In genomic region chr17:36545093-36545464, GRCh38 we compare ENCODE assay signal across 8 cellular contexts. TPM values are rescaled to one million over a fixed set of nuclear protein-coding genes. Genes with fewer than 3 reads are reported as not detected.
DNase-seq lines count a peak whose midpoint lies in the region; ATAC-seq lines count a peak whose summit lies in the region.

No MANE protein-coding gene starts in this region.

- peak; percentile 47 for ATAC-seq in HG03196 (IDR thresholded peaks at IDR 0.05; ENCODE audit: unreplicated experiment)
- ATAC-seq in activated naive CD8-positive, alpha-beta T cell treated with anti-CD3 and anti-CD28 coated beads, Interleukin-2, amount 10 ng/mL, durations not matched to agents 7 days and 5 days (ENCODE audit: low read depth), result peak; percentile 42

- H3K4me3 ChIP-seq in iPS-18c (ENCODE audit: insufficient read depth, low read depth, low read length), result peak overlapping the region; percentile 81

- H3K9me3 Mint-ChIP-seq in activated naive CD8-positive, alpha-beta T cell treated with anti-CD3 and anti-CD28 coated beads, Interleukin-2, amount 10 ng/mL, durations not matched to agents 7 days and 5 days, result no peaks in the 10 kb centered on the region

- DNase-seq in NCI-H2227 treated with DMSO at 0.1 percent for 48 hours (lab: John Stamatoyannopoulos, UW) (peak; percentile 71), NCI-H2227 (lab: John Stamatoyannopoulos, UW; ENCODE audit: unreplicated experiment) (no peak), germinal center (ENCODE audit: low spot score) (no peak), SIG-M5 (lab: John Stamatoyannopoulos, UW) (no peak)
- no peak for DNase-seq in activated naive CD8-positive, alpha-beta T cell treated with anti-CD3 and anti-CD28 coated beads, Interleukin-2, amount 10 ng/mL, durations not matched to agents 7 days and 5 days

- H3K9me3 ChIP-seq in iPS-18c (ENCODE audit: control insufficient read depth, insufficient read depth, low read length), result no peaks in the 10 kb centered on the region

- H3K27ac Mint-ChIP-seq in activated naive CD8-positive, alpha-beta T cell treated with anti-CD3 and anti-CD28 coated beads, Interleukin-2, amount 10 ng/mL, durations not matched to agents 7 days and 5 days, result peak overlapping the region; percentile 98

- H3K36me3 Mint-ChIP-seq in activated naive CD8-positive, alpha-beta T cell treated with anti-CD3 and anti-CD28 coated beads, Interleukin-2, amount 10 ng/mL, durations not matched to agents 7 days and 5 days, result peaks cover 23% of the 10 kb centered on the region

- peaks cover 29% of the 10 kb centered on the region for H3K4me1 Mint-ChIP-seq in activated naive CD8-positive, alpha-beta T cell treated with anti-CD3 and anti-CD28 coated beads, Interleukin-2, amount 10 ng/mL, durations not matched to agents 7 days and 5 days

- POLR2A ChIA-PET in activated naive CD8-positive, alpha-beta T cell treated with anti-CD3 and anti-CD28 coated beads, Interleukin-2, amount 10 ng/mL, durations not matched to agents 7 days and 5 days (lab: Charles Lee), result interaction anchor here (0.5 to 6.3 kb wide), 8 partner anchors 10 to 864 kb away, joined by 3 to 122 read pairs (median 8); partner anchors contain the start of genes MRM1, MYO19, PIGW and ZNHIT3

- peak overlapping the region; percentile 98 for H3K4me3 Mint-ChIP-seq in activated naive CD8-positive, alpha-beta T cell treated with anti-CD3 and anti-CD28 coated beads, Interleukin-2, amount 10 ng/mL, durations not matched to agents 7 days and 5 days

- peak overlapping the region; percentile 95 for H3K27ac ChIP-seq in temporal lobe (ENCODE audit: low read depth, low read length)

- H3K27me3 Mint-ChIP-seq in activated naive CD8-positive, alpha-beta T cell treated with anti-CD3 and anti-CD28 coated beads, Interleukin-2, amount 10 ng/mL, durations not matched to agents 7 days and 5 days, result no peaks in the 10 kb centered on the region

RNA-seq across cellular contexts. Expression of gene GGNBP2, which starts 0.4 kb away (rescaled TPM):
- 100 to 1,000 TPM; 134 to 136 TPM for total RNA-seq in activated naive CD8-positive, alpha-beta T cell treated with anti-CD3 and anti-CD28 coated beads, Interleukin-2, amount 10 ng/mL, durations not matched to agents 7 days and 5 days
- total RNA-seq in temporal lobe, result 57.5 TPM

RNA-seq across cellular contexts. Expression of gene PIGW, which starts 10.3 kb away (rescaled TPM):
- 10 to 100 TPM in 1 of 2 experiments, 1 to 10 TPM in 1; 8.6 to 11.1 TPM for total RNA-seq in activated naive CD8-positive, alpha-beta T cell treated with anti-CD3 and anti-CD28 coated beads, Interleukin-2, amount 10 ng/mL, durations not matched to agents 7 days and 5 days
- total RNA-seq in temporal lobe, result 3.7 TPM

RNA-seq across cellular contexts. Expression of gene MYO19, which starts 10.4 kb away (rescaled TPM):
- 100 to 1,000 TPM; 113 to 117 TPM for total RNA-seq in activated naive CD8-positive, alpha-beta T cell treated with anti-CD3 and anti-CD28 coated beads, Interleukin-2, amount 10 ng/mL, durations not matched to agents 7 days and 5 days
- total RNA-seq in temporal lobe, result 21.1 TPM

RNA-seq across cellular contexts. Expression of gene DHRS11, which starts 46.6 kb away (rescaled TPM):
- total RNA-seq in activated naive CD8-positive, alpha-beta T cell treated with anti-CD3 and anti-CD28 coated beads, Interleukin-2, amount 10 ng/mL, durations not matched to agents 7 days and 5 days, result 1 to 10 TPM; 4.7 to 4.8 TPM
- total RNA-seq in temporal lobe, result 4.4 TPM

RNA-seq across cellular contexts. Expression of gene MRM1, which starts 56.3 kb away (rescaled TPM):
- 1 to 10 TPM; 9.0 to 9.4 TPM for total RNA-seq in activated naive CD8-positive, alpha-beta T cell treated with anti-CD3 and anti-CD28 coated beads, Interleukin-2, amount 10 ng/mL, durations not matched to agents 7 days and 5 days
- 3.7 TPM for total RNA-seq in temporal lobe
